Comparison of ENCODE assay signal across 8 cellular contexts in the genomic region with DNA sequence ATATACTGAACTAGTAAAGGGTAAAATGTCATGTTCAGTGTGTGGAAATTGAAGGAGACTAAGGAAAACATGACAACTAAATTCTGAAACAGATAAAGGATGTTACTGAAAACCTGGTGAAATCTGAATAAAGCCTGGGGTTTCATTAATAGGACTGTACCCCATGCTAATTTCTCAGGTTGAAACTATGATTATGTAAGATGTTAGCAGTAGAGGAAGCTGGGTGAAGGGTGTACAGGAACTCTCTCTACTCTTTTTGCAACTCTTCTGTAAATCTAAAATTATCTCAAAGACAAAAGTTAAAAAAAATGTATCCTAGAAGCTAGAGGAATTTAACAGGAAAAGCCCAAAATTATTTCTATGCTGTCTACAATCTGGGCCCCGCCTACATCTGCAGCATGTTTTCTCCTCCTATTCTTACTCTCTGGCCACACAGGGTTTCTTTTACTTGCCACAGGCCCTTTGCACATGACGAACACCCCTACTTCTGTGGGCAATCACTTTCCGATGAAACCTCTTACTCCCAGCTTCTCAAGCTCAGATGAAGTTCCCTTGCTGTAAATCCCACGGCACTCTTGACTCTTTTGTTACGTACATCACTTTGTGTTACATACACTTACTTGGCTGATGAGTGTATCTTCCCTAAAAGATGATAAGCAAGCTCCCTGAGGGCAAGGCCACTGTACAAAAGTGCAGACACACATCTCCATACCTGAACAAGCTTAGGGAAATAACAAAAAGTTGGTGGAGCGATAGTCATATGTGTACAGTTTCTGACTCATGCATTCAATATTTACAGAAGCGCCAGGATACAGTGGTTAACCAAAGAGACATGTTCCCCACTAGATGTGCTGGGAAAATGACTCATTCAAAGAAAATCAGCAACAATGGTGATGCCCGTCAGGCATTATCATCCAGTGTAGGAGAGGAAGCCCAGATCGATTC. TPM values are rescaled to one million over a fixed set of nuclear protein-coding genes. Genes with fewer than 3 reads are reported as not detected.
DNase-seq lines count a peak whose midpoint lies in the region; ATAC-seq lines count a peak whose summit lies in the region.

No MANE protein-coding gene starts in this region.

- peak overlapping the region; percentile 69 for H3K27ac Mint-ChIP-seq in activated naive CD4-positive, alpha-beta T cell treated with anti-CD3 and anti-CD28 coated beads, Interleukin-2, amount 50 U/mL, for 24 hours
- no peak overlapping the region for H3K27ac Mint-ChIP-seq in activated naive CD4-positive, alpha-beta T cell treated with anti-CD3 and anti-CD28 coated beads, Interleukin-2, amount 10 ng/mL, durations not matched to agents 7 days and 5 days
- no peak overlapping the region for H3K27ac Mint-ChIP-seq in central memory CD8-positive, alpha-beta T cell (ENCODE audit: low read depth)
- peak overlapping the region; percentile 71 for H3K27ac Mint-ChIP-seq in stimulated activated memory B cell treated with anti-CD40 and anti-IgM and Interleukin-4, amounts not matched to agents 10 μg/mL and 1 μg/mL and 100 μg/mL, for 72 hours
- H3K27ac Mint-ChIP-seq in immature natural killer cell, result peak overlapping the region in 1 of 6 donors; percentile 29

- H3K9me3 Mint-ChIP-seq in activated naive CD4-positive, alpha-beta T cell treated with anti-CD3 and anti-CD28 coated beads, Interleukin-2, amount 50 U/mL, for 24 hours, result peaks cover 4% of the 10 kb centered on the region
- peaks cover 4% of the 10 kb centered on the region for H3K9me3 Mint-ChIP-seq in activated naive CD4-positive, alpha-beta T cell treated with anti-CD3 and anti-CD28 coated beads, Interleukin-2, amount 10 ng/mL, durations not matched to agents 7 days and 5 days
- H3K9me3 Mint-ChIP-seq in central memory CD8-positive, alpha-beta T cell, result peaks cover 4% of the 10 kb centered on the region
- peaks cover 3% of the 10 kb centered on the region for H3K9me3 Mint-ChIP-seq in stimulated activated memory B cell treated with anti-CD40 and anti-IgM and Interleukin-4, amounts not matched to agents 10 μg/mL and 1 μg/mL and 100 μg/mL, for 72 hours
- no peaks in the 10 kb centered on the region for H3K9me3 Mint-ChIP-seq in immature natural killer cell

- no peaks in the 10 kb centered on the region for H3K27me3 Mint-ChIP-seq in activated naive CD4-positive, alpha-beta T cell treated with anti-CD3 and anti-CD28 coated beads, Interleukin-2, amount 50 U/mL, for 24 hours
- no peaks in the 10 kb centered on the region for H3K27me3 Mint-ChIP-seq in activated naive CD4-positive, alpha-beta T cell treated with anti-CD3 and anti-CD28 coated beads, Interleukin-2, amount 10 ng/mL, durations not matched to agents 7 days and 5 days
- peaks cover under 1% of the 10 kb centered on the region for H3K27me3 Mint-ChIP-seq in central memory CD8-positive, alpha-beta T cell
- H3K27me3 Mint-ChIP-seq in stimulated activated memory B cell treated with anti-CD40 and anti-IgM and Interleukin-4, amounts not matched to agents 10 μg/mL and 1 μg/mL and 100 μg/mL, for 72 hours, result no peaks in the 10 kb centered on the region
- H3K27me3 Mint-ChIP-seq in immature natural killer cell (ENCODE audit: low read depth in 3 of 3), result peaks cover 0 to 8% (median 0%) of the 10 kb centered on the region in 3 donors

- no peak overlapping the region for H3K4me3 Mint-ChIP-seq in activated naive CD4-positive, alpha-beta T cell treated with anti-CD3 and anti-CD28 coated beads, Interleukin-2, amount 50 U/mL, for 24 hours
- H3K4me3 Mint-ChIP-seq in activated naive CD4-positive, alpha-beta T cell treated with anti-CD3 and anti-CD28 coated beads, Interleukin-2, amount 10 ng/mL, durations not matched to agents 7 days and 5 days, result no peak overlapping the region
- H3K4me3 Mint-ChIP-seq in central memory CD8-positive, alpha-beta T cell, result no peak overlapping the region
- no peak overlapping the region for H3K4me3 Mint-ChIP-seq in stimulated activated memory B cell treated with anti-CD40 and anti-IgM and Interleukin-4, amounts not matched to agents 10 μg/mL and 1 μg/mL and 100 μg/mL, for 72 hours
- no peak overlapping the region for H3K4me3 Mint-ChIP-seq in immature natural killer cell

- CTCF ChIA-PET in activated naive CD4-positive, alpha-beta T cell treated with anti-CD3 and anti-CD28 coated beads, Interleukin-2, amount 10 ng/mL, durations not matched to agents 7 days and 5 days (lab: Charles Lee), result interaction anchor here (1.4 kb wide), 1 partner anchor 10 kb away, joined by 4 read pairs; no protein-coding TSS in a partner anchor

- ATAC-seq in central memory CD8-positive, alpha-beta T cell (replicated peaks; ENCODE audit: extremely low read depth, poor library complexity, severe bottlenecking), result peak; percentile 70
- peak; percentile 79 for ATAC-seq in stimulated activated memory B cell treated with anti-CD40 and anti-IgM and Interleukin-4, amounts not matched to agents 10 μg/mL and 1 μg/mL and 100 μg/mL, for 72 hours

- peaks cover 12% of the 10 kb centered on the region for H3K4me1 Mint-ChIP-seq in activated naive CD4-positive, alpha-beta T cell treated with anti-CD3 and anti-CD28 coated beads, Interleukin-2, amount 50 U/mL, for 24 hours
- peaks cover 8% of the 10 kb centered on the region for H3K4me1 Mint-ChIP-seq in activated naive CD4-positive, alpha-beta T cell treated with anti-CD3 and anti-CD28 coated beads, Interleukin-2, amount 10 ng/mL, durations not matched to agents 7 days and 5 days
- H3K4me1 Mint-ChIP-seq in central memory CD8-positive, alpha-beta T cell, result peaks cover 7% of the 10 kb centered on the region
- H3K4me1 Mint-ChIP-seq in stimulated activated memory B cell treated with anti-CD40 and anti-IgM and Interleukin-4, amounts not matched to agents 10 μg/mL and 1 μg/mL and 100 μg/mL, for 72 hours, result peaks cover 14% of the 10 kb centered on the region
- no peaks in the 10 kb centered on the region for H3K4me1 Mint-ChIP-seq in immature natural killer cell

- H3K36me3 Mint-ChIP-seq in activated naive CD4-positive, alpha-beta T cell treated with anti-CD3 and anti-CD28 coated beads, Interleukin-2, amount 50 U/mL, for 24 hours, result peaks cover 3% of the 10 kb centered on the region
- H3K36me3 Mint-ChIP-seq in activated naive CD4-positive, alpha-beta T cell treated with anti-CD3 and anti-CD28 coated beads, Interleukin-2, amount 10 ng/mL, durations not matched to agents 7 days and 5 days, result no peaks in the 10 kb centered on the region
- peaks cover 2% of the 10 kb centered on the region for H3K36me3 Mint-ChIP-seq in central memory CD8-positive, alpha-beta T cell (ENCODE audit: insufficient read depth)
- H3K36me3 Mint-ChIP-seq in stimulated activated memory B cell treated with anti-CD40 and anti-IgM and Interleukin-4, amounts not matched to agents 10 μg/mL and 1 μg/mL and 100 μg/mL, for 72 hours, result peaks cover 73% of the 10 kb centered on the region
- H3K36me3 Mint-ChIP-seq in immature natural killer cell, result no peaks in the 10 kb centered on the region

- DNase-seq in activated naive CD4-positive, alpha-beta T cell treated with anti-CD3 and anti-CD28 coated beads, Interleukin-2, amount 10 ng/mL, durations not matched to agents 7 days and 5 days, result no peak
- DNase-seq in NOMO-1 (lab: John Stamatoyannopoulos, UW; ENCODE audit: unreplicated experiment in 2 of 2) (peak; percentile 46 to 77), immature natural killer cell (no peak)
- DNase-seq in central memory CD8-positive, alpha-beta T cell (ENCODE audit: low spot score in 2 of 2), result no peak
- DNase-seq in effector CD4-positive, alpha-beta T cell, result no peak
- no peak for DNase-seq in central memory CD4-positive, alpha-beta T cell

RNA-seq across cellular contexts. Expression of a gene that starts 32.6 kb away (rescaled TPM):
- polyA plus RNA-seq in immature natural killer cell, result under 1 TPM in 1 of 3 donors, not detected in 2; 0.57 TPM

Comparison
In these comparisons a context has a peak if more than half of its experiments do, and no peak if none do; other contexts are left out.
1. H3K27ac Mint-ChIP-seq: peak in activated naive CD4-positive, alpha-beta T cell treated with anti-CD3 and anti-CD28 coated beads, Interleukin-2, amount 50 U/mL, for 24 hours (single experiment) and stimulated activated memory B cell treated with anti-CD40 and anti-IgM and Interleukin-4, amounts not matched to agents 10 μg/mL and 1 μg/mL and 100 μg/mL, for 72 hours (single experiment); none in activated naive CD4-positive, alpha-beta T cell treated with anti-CD3 and anti-CD28 coated beads, Interleukin-2, amount 10 ng/mL, durations not matched to agents 7 days and 5 days (single experiment) and central memory CD8-positive, alpha-beta T cell (single experiment).
2. DNase-seq: peak in NOMO-1 (2 of 2); none in activated naive CD4-positive, alpha-beta T cell treated with anti-CD3 and anti-CD28 coated beads, Interleukin-2, amount 10 ng/mL, durations not matched to agents 7 days and 5 days (single experiment), central memory CD8-positive, alpha-beta T cell (0 of 2), effector CD4-positive, alpha-beta T cell (single experiment), immature natural killer cell (0 of 3) and central memory CD4-positive, alpha-beta T cell (single experiment).